In genomic region chr14:65287264-65288131, GRCh38 we compare ENCODE assay signal across 1 cellular context.
TF ChIP-seq lines count a peak whose summit lies in the region.

No MANE protein-coding gene starts in this region.

TF ChIP-seq in GM12878, 131 proteins besides CTCF, POLR2A, EP300 and RAD21 (continued from another document and continues in another):
- TF ChIP-seq, protein P1, sequence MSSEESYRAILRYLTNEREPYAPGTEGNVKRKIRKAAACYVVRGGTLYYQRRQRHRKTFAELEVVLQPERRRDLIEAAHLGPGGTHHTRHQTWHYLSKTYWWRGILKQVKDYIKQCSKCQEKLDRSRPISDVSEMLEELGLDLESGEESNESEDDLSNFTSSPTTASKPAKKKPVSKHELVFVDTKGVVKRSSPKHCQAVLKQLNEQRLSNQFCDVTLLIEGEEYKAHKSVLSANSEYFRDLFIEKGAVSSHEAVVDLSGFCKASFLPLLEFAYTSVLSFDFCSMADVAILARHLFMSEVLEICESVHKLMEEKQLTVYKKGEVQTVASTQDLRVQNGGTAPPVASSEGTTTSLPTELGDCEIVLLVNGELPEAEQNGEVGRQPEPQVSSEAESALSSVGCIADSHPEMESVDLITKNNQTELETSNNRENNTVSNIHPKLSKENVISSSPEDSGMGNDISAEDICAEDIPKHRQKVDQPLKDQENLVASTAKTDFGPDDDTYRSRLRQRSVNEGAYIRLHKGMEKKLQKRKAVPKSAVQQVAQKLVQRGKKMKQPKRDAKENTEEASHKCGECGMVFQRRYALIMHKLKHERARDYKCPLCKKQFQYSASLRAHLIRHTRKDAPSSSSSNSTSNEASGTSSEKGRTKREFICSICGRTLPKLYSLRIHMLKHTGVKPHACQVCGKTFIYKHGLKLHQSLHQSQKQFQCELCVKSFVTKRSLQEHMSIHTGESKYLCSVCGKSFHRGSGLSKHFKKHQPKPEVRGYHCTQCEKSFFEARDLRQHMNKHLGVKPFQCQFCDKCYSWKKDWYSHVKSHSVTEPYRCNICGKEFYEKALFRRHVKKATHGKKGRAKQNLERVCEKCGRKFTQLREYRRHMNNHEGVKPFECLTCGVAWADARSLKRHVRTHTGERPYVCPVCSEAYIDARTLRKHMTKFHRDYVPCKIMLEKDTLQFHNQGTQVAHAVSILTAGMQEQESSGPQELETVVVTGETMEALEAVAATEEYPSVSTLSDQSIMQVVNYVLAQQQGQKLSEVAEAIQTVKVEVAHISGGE (CRISPR knock-in tag; IDR thresholded peaks at IDR 0.05), result no peak
- no peak; the same call in none of the 2 replicates for TF ChIP-seq ZNF207 (IDR thresholded peaks at IDR 0.05; ENCODE audit: borderline replicate concordance)
- TF ChIP-seq CREB1 (IDR thresholded peaks at IDR 0.05; ENCODE audit: low read depth), result peak; percentile 38
- peak; percentile 88; the same call in 1 of the 2 replicates for TF ChIP-seq PML (IDR thresholded peaks at IDR 0.05; ENCODE audit: low read length)
- TF ChIP-seq SP1 (IDR thresholded peaks at IDR 0.05; ENCODE audit: low read depth, low read length), result peak; percentile 12
- peak; percentile 65; the same call in 1 of the 2 replicates for TF ChIP-seq BCL11A (IDR thresholded peaks at IDR 0.05; ENCODE audit: low read depth, low read length)
- no peak for TF ChIP-seq HCFC1 (IDR thresholded peaks at IDR 0.05; ENCODE audit: low read length)
- TF ChIP-seq ZNF622 (IDR thresholded peaks at IDR 0.05), result no peak
- no peak for TF ChIP-seq ZNF384 (IDR thresholded peaks at IDR 0.05; ENCODE audit: borderline replicate concordance, low read depth, low read length)
- TF ChIP-seq POU2F2 (IDR thresholded peaks at IDR 0.05; ENCODE audit: borderline replicate concordance, low read depth, low read length), result peak; percentile 57; the same call in 2 of the 3 replicates
- TF ChIP-seq MLLT1 (IDR thresholded peaks at IDR 0.05), result no peak
- 0 out of 2 replicates have a peak, but pooled peaks have one; percentile 30 for TF ChIP-seq ASH2L (IDR thresholded peaks at IDR 0.05; ENCODE audit: borderline replicate concordance, low read depth)
- TF ChIP-seq CHD2 (IDR thresholded peaks at IDR 0.05; ENCODE audit: borderline replicate concordance, low read depth, low read length), result no peak
- TF ChIP-seq EGR1 (IDR thresholded peaks at IDR 0.05; ENCODE audit: borderline replicate concordance in 1 of 2, low read depth in 2 of 2, low read length in 2 of 2), result peak; percentile 35 to 91
- TF ChIP-seq SIN3A (IDR thresholded peaks at IDR 0.05; ENCODE audit: low read depth, low read length), result no peak
- peak; percentile 66 to 79 for TF ChIP-seq BHLHE40 (IDR thresholded peaks at IDR 0.05; ENCODE audit: borderline replicate concordance in 1 of 2, low read depth in 2 of 2, low read length in 1 of 2)
- TF ChIP-seq, protein P2, sequence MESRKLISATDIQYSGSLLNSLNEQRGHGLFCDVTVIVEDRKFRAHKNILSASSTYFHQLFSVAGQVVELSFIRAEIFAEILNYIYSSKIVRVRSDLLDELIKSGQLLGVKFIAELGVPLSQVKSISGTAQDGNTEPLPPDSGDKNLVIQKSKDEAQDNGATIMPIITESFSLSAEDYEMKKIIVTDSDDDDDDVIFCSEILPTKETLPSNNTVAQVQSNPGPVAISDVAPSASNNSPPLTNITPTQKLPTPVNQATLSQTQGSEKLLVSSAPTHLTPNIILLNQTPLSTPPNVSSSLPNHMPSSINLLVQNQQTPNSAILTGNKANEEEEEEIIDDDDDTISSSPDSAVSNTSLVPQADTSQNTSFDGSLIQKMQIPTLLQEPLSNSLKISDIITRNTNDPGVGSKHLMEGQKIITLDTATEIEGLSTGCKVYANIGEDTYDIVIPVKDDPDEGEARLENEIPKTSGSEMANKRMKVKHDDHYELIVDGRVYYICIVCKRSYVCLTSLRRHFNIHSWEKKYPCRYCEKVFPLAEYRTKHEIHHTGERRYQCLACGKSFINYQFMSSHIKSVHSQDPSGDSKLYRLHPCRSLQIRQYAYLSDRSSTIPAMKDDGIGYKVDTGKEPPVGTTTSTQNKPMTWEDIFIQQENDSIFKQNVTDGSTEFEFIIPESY (IDR thresholded peaks at IDR 0.05), result no peak
- TF ChIP-seq PAX8 (IDR thresholded peaks at IDR 0.05), result no peak
- no peak for TF ChIP-seq E2F8 (IDR thresholded peaks at IDR 0.05; ENCODE audit: low read depth, partially characterized antibody)
- TF ChIP-seq MEF2B (IDR thresholded peaks at IDR 0.05; ENCODE audit: partially characterized antibody, poor library complexity, severe bottlenecking), result peak; percentile 65
- no peak for TF ChIP-seq WRNIP1 (IDR thresholded peaks at IDR 0.05; ENCODE audit: borderline replicate concordance, low read depth, low read length)
- 0 out of 4 replicates have a peak, but pooled peaks of 1 of the 2 experiments have one; percentile 11 for TF ChIP-seq SRF (IDR thresholded peaks at IDR 0.05; ENCODE audit: low read depth in 2 of 2, low read length in 2 of 2)
- TF ChIP-seq SUPT20H (IDR thresholded peaks at IDR 0.05; ENCODE audit: borderline replicate concordance, control insufficient read depth, low read depth, low read length), result no peak
- TF ChIP-seq YY1 (IDR thresholded peaks at IDR 0.05; ENCODE audit: low read depth, low read length), result peak; percentile 82
- TF ChIP-seq, protein P3, sequence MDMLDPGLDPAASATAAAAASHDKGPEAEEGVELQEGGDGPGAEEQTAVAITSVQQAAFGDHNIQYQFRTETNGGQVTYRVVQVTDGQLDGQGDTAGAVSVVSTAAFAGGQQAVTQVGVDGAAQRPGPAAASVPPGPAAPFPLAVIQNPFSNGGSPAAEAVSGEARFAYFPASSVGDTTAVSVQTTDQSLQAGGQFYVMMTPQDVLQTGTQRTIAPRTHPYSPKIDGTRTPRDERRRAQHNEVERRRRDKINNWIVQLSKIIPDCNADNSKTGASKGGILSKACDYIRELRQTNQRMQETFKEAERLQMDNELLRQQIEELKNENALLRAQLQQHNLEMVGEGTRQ (IDR thresholded peaks at IDR 0.05; ENCODE audit: borderline replicate concordance, low read depth, low read length), result no peak
- TF ChIP-seq NR2C2 (IDR thresholded peaks at IDR 0.05; ENCODE audit: borderline replicate concordance, control insufficient read depth, insufficient read length, low read depth), result no peak
- TF ChIP-seq, protein P4, sequence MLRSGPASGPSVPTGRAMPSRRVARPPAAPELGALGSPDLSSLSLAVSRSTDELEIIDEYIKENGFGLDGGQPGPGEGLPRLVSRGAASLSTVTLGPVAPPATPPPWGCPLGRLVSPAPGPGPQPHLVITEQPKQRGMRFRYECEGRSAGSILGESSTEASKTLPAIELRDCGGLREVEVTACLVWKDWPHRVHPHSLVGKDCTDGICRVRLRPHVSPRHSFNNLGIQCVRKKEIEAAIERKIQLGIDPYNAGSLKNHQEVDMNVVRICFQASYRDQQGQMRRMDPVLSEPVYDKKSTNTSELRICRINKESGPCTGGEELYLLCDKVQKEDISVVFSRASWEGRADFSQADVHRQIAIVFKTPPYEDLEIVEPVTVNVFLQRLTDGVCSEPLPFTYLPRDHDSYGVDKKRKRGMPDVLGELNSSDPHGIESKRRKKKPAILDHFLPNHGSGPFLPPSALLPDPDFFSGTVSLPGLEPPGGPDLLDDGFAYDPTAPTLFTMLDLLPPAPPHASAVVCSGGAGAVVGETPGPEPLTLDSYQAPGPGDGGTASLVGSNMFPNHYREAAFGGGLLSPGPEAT (IDR thresholded peaks at IDR 0.05; ENCODE audit: low read depth), result peak; percentile 55; the same call in 1 of the 2 replicates
- peak; percentile 71 for TF ChIP-seq SKIL (IDR thresholded peaks at IDR 0.05; ENCODE audit: low read depth, poor library complexity, severe bottlenecking)
- TF ChIP-seq FOS (IDR thresholded peaks at IDR 0.05; ENCODE audit: borderline replicate concordance, extremely low read depth, insufficient read length), result no peak
- TF ChIP-seq ZNF592 (IDR thresholded peaks at IDR 0.05), result no peak; the same call in 1 of the 2 replicates
- peak; percentile 58 for TF ChIP-seq JUNB (IDR thresholded peaks at IDR 0.05)
- 0 out of 2 replicates have a peak, but pooled peaks have one; percentile 18 for TF ChIP-seq RB1 (IDR thresholded peaks at IDR 0.05; ENCODE audit: borderline replicate concordance)
- no peak; the same call in none of the 2 replicates for TF ChIP-seq POLR2AphosphoS5 (IDR thresholded peaks at IDR 0.05; ENCODE audit: low read length)
- no peak for TF ChIP-seq E2F4 (IDR thresholded peaks at IDR 0.05; ENCODE audit: low read depth, low read length)
- TF ChIP-seq CEBPB (IDR thresholded peaks at IDR 0.05; ENCODE audit: borderline replicate concordance in 1 of 2, low read depth in 2 of 2, low read length in 2 of 2), result peak in 1 of 2 experiments; percentile 76; a peak in 1 of 4 replicates
